In the genomic region with DNA sequence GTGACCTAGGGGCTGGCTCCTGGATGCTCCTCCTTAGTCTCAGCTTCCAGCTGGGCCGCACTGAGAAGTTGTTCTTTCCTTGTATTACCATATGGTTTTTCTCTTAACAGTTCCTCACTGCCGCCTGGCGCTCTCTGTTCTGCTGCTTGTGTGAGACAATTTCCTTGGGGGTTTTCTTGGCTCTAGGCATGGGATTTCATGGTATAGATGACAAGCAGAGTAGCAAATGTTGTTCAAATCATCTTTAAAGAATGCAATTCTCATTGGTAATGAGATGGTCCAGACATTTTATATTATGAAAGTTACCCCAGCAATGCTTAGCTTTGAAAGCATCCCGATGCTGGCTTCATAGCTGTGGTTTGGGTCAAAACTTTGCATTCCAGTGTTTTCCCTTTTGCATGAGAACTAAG, we compare ENCODE assay signal across 10 cellular contexts. TPM values are rescaled to one million over a fixed set of nuclear protein-coding genes. Genes with fewer than 3 reads are reported as not detected.
DNase-seq lines count a peak whose midpoint lies in the region; TF ChIP-seq lines count a peak whose summit lies in the region.
"Had no signal": no experiment of that assay in that cellular context is flagged by ENCODE, and none has a peak within 500 bp of the region (broad histone marks: within the 10 kb centered on the region; RNA-seq: fewer than 3 reads in every experiment).

No MANE protein-coding gene starts in this region.

- no peaks in the 10 kb centered on the region for H3K79me1 ChIP-seq in mesenchymal stem cell (replicated peaks; ENCODE audit: low read length, poor library complexity, severe bottlenecking)

- peaks cover 70% of the 10 kb centered on the region for H3K79me2 ChIP-seq in ACC112 (ENCODE audit: control insufficient read depth, insufficient read depth, low read length, unreplicated experiment)

- H4K91ac ChIP-seq in mesenchymal stem cell (ENCODE audit: low read length): no peak overlapping the region

- H3K4me3 ChIP-seq in ACC112 (ENCODE audit: low read depth, low read length) (peak overlapping the region; percentile 52), choroid plexus epithelial cell (ENCODE audit: low read depth, low read length) (peak overlapping the region; percentile 34), mesenchymal stem cell (ENCODE audit: insufficient read depth in 1 of 2, low read depth in 1 of 2, low read length in 2 of 2) (peak overlapping the region in 1 of 2 experiments; percentile 67)
- H3K4me3 ChIP-seq: BLaER1 had no signal

- H3K14ac ChIP-seq in mesenchymal stem cell (ENCODE audit: low read length in 2 of 2): no peak overlapping the region

- peaks cover 72% of the 10 kb centered on the region for H3K4me1 ChIP-seq in ACC112 (ENCODE audit: control insufficient read depth, insufficient read depth, low read length, unreplicated experiment)
- peaks cover 21% of the 10 kb centered on the region for H3K4me1 ChIP-seq in mesenchymal stem cell (ENCODE audit: control insufficient read depth, insufficient read depth, low read depth, low read length)

- no peak overlapping the region for H3K23ac ChIP-seq in mesenchymal stem cell (ENCODE audit: low read length in 2 of 2)

- H2AK5ac ChIP-seq in mesenchymal stem cell (ENCODE audit: low read length, severe bottlenecking): no peak overlapping the region

- H2BK120ac ChIP-seq in mesenchymal stem cell (ENCODE audit: low read depth, low read length): no peak overlapping the region

- H3K4ac ChIP-seq in mesenchymal stem cell (ENCODE audit: low read depth in 1 of 2, low read length in 2 of 2): no peak overlapping the region

- H3K27ac ChIP-seq in ACC112 (ENCODE audit: low read depth, low read length) (peak overlapping the region; percentile 94), mesenchymal stem cell (ENCODE audit: low read length, poor library complexity, severe bottlenecking) (peak overlapping the region; percentile 96)
- H3K27ac ChIP-seq: BLaER1, parathyroid adenoma had no signal

- no peaks in the 10 kb centered on the region for H3K27me3 ChIP-seq in ACC112 (ENCODE audit: insufficient read depth, low read length)
- H3K27me3 ChIP-seq in mesenchymal stem cell (ENCODE audit: control insufficient read depth in 1 of 2, insufficient read depth in 1 of 2, low read length in 2 of 2): no peaks in the 10 kb centered on the region
- H3K27me3 ChIP-seq: BLaER1 had no signal

- H2AFZ ChIP-seq in ACC112 (ENCODE audit: low read length, unreplicated experiment) (no peak overlapping the region), mesenchymal stem cell (ENCODE audit: low read depth, low read length) (no peak overlapping the region)
- H2AFZ ChIP-seq: parathyroid adenoma had no signal

- H2BK12ac ChIP-seq in mesenchymal stem cell (ENCODE audit: low read length in 2 of 2): no peak overlapping the region

- peak overlapping the region; percentile 13 for H4K8ac ChIP-seq in mesenchymal stem cell (ENCODE audit: low read length)

- H3K36me3 ChIP-seq in ACC112 (ENCODE audit: insufficient read depth, low read length) (no peaks in the 10 kb centered on the region; the same call in 1 of the 2 replicates), mesenchymal stem cell (ENCODE audit: control insufficient read depth in 1 of 2, insufficient read depth in 2 of 2, low read depth in 1 of 2, low read length in 2 of 2) (peaks cover 0 to 6% of the 10 kb centered on the region in 2 experiments)

- peak overlapping the region; percentile 44 for H2BK15ac ChIP-seq in mesenchymal stem cell (ENCODE audit: low read depth, poor library complexity, severe bottlenecking)

- peak; percentile 56 for TF ChIP-seq CTCF in choroid plexus epithelial cell (conservative IDR thresholded peaks at IDR 0.05; ENCODE audit: low read depth, low read length)

- no peaks in the 10 kb centered on the region for H3K9me3 ChIP-seq in mesenchymal stem cell (ENCODE audit: control insufficient read depth, low read length)

- H2BK5ac ChIP-seq in mesenchymal stem cell (ENCODE audit: low read depth, low read length, poor library complexity, severe bottlenecking): no peak overlapping the region

- H3K18ac ChIP-seq in mesenchymal stem cell (ENCODE audit: low read depth in 1 of 2, low read length in 2 of 2): no peak overlapping the region

- WGBS in mesenchymal stem cell: 8% methylated on average over 4 of the region's 4 CpGs

- H3K9ac ChIP-seq in mesenchymal stem cell (ENCODE audit: low read length): peak overlapping the region; percentile 82
- H3K9ac ChIP-seq: BLaER1, parathyroid adenoma had no signal

- peak overlapping the region; percentile 20 for H3K4me2 ChIP-seq in mesenchymal stem cell (ENCODE audit: low read length, poor library complexity, severe bottlenecking)
- H3K4me2 ChIP-seq: BLaER1 had no signal

- DNase-seq in HS-5 (ENCODE audit: low read depth) (peak; percentile 94), choroid plexus epithelial cell (ENCODE audit: low read depth) (peak; percentile 98), mesenchymal stem cell (peak; percentile 97), NCI-H1694 treated with DMSO at 0.1 percent for 48 hours (lab: John Stamatoyannopoulos, UW) (no peak)
- DNase-seq in activated CD4-positive, alpha-beta T cell treated with anti-CD3 and anti-CD28 coated beads, Interleukin-2, amount 50 U/mL, for 1 hour: no peak
- DNase-seq in central memory CD4-positive, alpha-beta T cell: no peak
- no peak for DNase-seq in activated effector memory CD4-positive, alpha-beta T cell treated with Interleukin-2 at 50 U/mL for 16 hours

RNA-seq across cellular contexts. Expression of gene SEPTIN11, which starts 37.6 kb away (rescaled TPM):
- 510 TPM for polyA plus RNA-seq in mesenchymal stem cell (2013, experiment 1 of 2)
- polyA plus RNA-seq in mesenchymal stem cell (2013, experiment 2 of 2): 468 TPM

Comparison
In these comparisons a context has a peak if more than half of its experiments do, and no peak if none do; other contexts are left out.
1. DNase-seq: peak in HS-5 (single experiment), choroid plexus epithelial cell (single experiment) and mesenchymal stem cell (single experiment); none in activated CD4-positive, alpha-beta T cell treated with anti-CD3 and anti-CD28 coated beads, Interleukin-2, amount 50 U/mL, for 1 hour (single experiment), central memory CD4-positive, alpha-beta T cell (single experiment), NCI-H1694 treated with DMSO at 0.1 percent for 48 hours (single experiment) and activated effector memory CD4-positive, alpha-beta T cell treated with Interleukin-2 at 50 U/mL for 16 hours (single experiment).